In genomic region chr2:15766303-15766861, GRCh38 we compare ENCODE assay signal across 1 cellular context.
TF ChIP-seq lines count a peak whose summit lies in the region.

No MANE protein-coding gene starts in this region.

TF ChIP-seq in HepG2, 621 proteins besides CTCF, POLR2A, EP300 and RAD21 (continued from another document and continues in another):
- TF ChIP-seq ZNF646 (CRISPR knock-in tag; IDR thresholded peaks at IDR 0.05), result no peak
- TF ChIP-seq ZNF543 (CRISPR knock-in tag; IDR thresholded peaks at IDR 0.05), result 0 out of 2 replicates have a peak, but pooled peaks have one; percentile 52
- peak; percentile 60; the same call in 1 of the 2 replicates for TF ChIP-seq ZNF552 (CRISPR knock-in tag; IDR thresholded peaks at IDR 0.05; ENCODE audit: borderline replicate concordance)
- TF ChIP-seq MIER2 (CRISPR knock-in tag; IDR thresholded peaks at IDR 0.05), result peak; percentile 71
- TF ChIP-seq ERF (CRISPR knock-in tag; IDR thresholded peaks at IDR 0.05), result peak; percentile 90
- peak; percentile 58; the same call in 1 of the 2 replicates for TF ChIP-seq ZSCAN29 (CRISPR knock-in tag; conservative IDR thresholded peaks at IDR 0.05)
- TF ChIP-seq, protein P1, sequence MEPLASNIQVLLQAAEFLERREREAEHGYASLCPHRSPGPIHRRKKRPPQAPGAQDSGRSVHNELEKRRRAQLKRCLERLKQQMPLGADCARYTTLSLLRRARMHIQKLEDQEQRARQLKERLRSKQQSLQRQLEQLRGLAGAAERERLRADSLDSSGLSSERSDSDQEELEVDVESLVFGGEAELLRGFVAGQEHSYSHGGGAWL (CRISPR knock-in tag; IDR thresholded peaks at IDR 0.05), result no peak
- TF ChIP-seq ZNF883 (CRISPR knock-in tag; IDR thresholded peaks at IDR 0.05; ENCODE audit: not compliant biosample characterization), result peak; percentile 16
- TF ChIP-seq, protein P2, sequence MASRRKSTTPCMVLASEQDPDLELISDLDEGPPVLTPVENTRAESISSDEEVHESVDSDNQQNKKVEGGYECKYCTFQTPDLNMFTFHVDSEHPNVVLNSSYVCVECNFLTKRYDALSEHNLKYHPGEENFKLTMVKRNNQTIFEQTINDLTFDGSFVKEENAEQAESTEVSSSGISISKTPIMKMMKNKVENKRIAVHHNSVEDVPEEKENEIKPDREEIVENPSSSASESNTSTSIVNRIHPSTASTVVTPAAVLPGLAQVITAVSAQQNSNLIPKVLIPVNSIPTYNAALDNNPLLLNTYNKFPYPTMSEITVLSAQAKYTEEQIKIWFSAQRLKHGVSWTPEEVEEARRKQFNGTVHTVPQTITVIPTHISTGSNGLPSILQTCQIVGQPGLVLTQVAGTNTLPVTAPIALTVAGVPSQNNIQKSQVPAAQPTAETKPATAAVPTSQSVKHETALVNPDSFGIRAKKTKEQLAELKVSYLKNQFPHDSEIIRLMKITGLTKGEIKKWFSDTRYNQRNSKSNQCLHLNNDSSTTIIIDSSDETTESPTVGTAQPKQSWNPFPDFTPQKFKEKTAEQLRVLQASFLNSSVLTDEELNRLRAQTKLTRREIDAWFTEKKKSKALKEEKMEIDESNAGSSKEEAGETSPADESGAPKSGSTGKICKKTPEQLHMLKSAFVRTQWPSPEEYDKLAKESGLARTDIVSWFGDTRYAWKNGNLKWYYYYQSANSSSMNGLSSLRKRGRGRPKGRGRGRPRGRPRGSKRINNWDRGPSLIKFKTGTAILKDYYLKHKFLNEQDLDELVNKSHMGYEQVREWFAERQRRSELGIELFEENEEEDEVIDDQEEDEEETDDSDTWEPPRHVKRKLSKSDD (CRISPR knock-in tag; IDR thresholded peaks at IDR 0.05; ENCODE audit: low read depth), result no peak
- no peak for TF ChIP-seq SAFB2 (CRISPR knock-in tag; IDR thresholded peaks at IDR 0.05; ENCODE audit: borderline replicate concordance, low read depth)
- TF ChIP-seq ZNF383 (CRISPR knock-in tag; IDR thresholded peaks at IDR 0.05; ENCODE audit: borderline replicate concordance), result 0 out of 2 replicates have a peak, but pooled peaks have one; percentile 16
- TF ChIP-seq ZNF777 (CRISPR knock-in tag; IDR thresholded peaks at IDR 0.05), result no peak
- peak; percentile 61; the same call in 1 of the 2 replicates for TF ChIP-seq JUND (CRISPR knock-in tag; IDR thresholded peaks at IDR 0.05)
- no peak for TF ChIP-seq HNRNPUL1 (IDR thresholded peaks at IDR 0.05; ENCODE audit: low read depth, low read length)
- peak; percentile 88; the same call in 1 of the 2 replicates for TF ChIP-seq ZNF280D (CRISPR knock-in tag; IDR thresholded peaks at IDR 0.05)
- TF ChIP-seq ZBTB21 (CRISPR knock-in tag; IDR thresholded peaks at IDR 0.05), result no peak
- TF ChIP-seq THRA (CRISPR knock-in tag; IDR thresholded peaks at IDR 0.05; ENCODE audit: borderline replicate concordance), result peak; percentile 100
- TF ChIP-seq FOXP1 (IDR thresholded peaks at IDR 0.05), result no peak
- TF ChIP-seq FOXP1 (CRISPR knock-in tag; IDR thresholded peaks at IDR 0.05), result peak; percentile 95
- no peak for TF ChIP-seq ZNF224 (CRISPR knock-in tag; IDR thresholded peaks at IDR 0.05)
- peak; percentile 75; the same call in 1 of the 2 replicates for TF ChIP-seq CREM (IDR thresholded peaks at IDR 0.05)
- TF ChIP-seq CREM (CRISPR knock-in tag; IDR thresholded peaks at IDR 0.05), result no peak
- TF ChIP-seq POGZ (CRISPR knock-in tag; IDR thresholded peaks at IDR 0.05), result peak; percentile 55; the same call in 1 of the 2 replicates
- peak; percentile 89 for TF ChIP-seq ZMYM4 (CRISPR knock-in tag; IDR thresholded peaks at IDR 0.05)
- peak; percentile 91 for TF ChIP-seq CCAR2 (optimal IDR thresholded peaks at IDR 0.05; ENCODE audit: low read depth, low read length)
- TF ChIP-seq TSC22D2 (CRISPR knock-in tag; IDR thresholded peaks at IDR 0.05; ENCODE audit: borderline replicate concordance), result 0 out of 2 replicates have a peak, but pooled peaks have one; percentile 57
- TF ChIP-seq ZNF713 (CRISPR knock-in tag; IDR thresholded peaks at IDR 0.05), result no peak
- TF ChIP-seq SKIL (CRISPR knock-in tag; IDR thresholded peaks at IDR 0.05; ENCODE audit: borderline replicate concordance), result peak; percentile 91
- TF ChIP-seq PAF1 (CRISPR knock-in tag; IDR thresholded peaks at IDR 0.05), result no peak
- TF ChIP-seq ZNF34 (CRISPR knock-in tag; IDR thresholded peaks at IDR 0.05; ENCODE audit: borderline replicate concordance), result no peak
- TF ChIP-seq ZNF276 (CRISPR knock-in tag; IDR thresholded peaks at IDR 0.05; ENCODE audit: low read depth), result no peak
- no peak for TF ChIP-seq ZBTB42 (CRISPR knock-in tag; IDR thresholded peaks at IDR 0.05)
- peak; percentile 85; the same call in 1 of the 2 replicates for TF ChIP-seq NFATC3 (CRISPR knock-in tag; IDR thresholded peaks at IDR 0.05)
- 0 out of 2 replicates have a peak, but pooled peaks have one; percentile 32 for TF ChIP-seq CCDC6 (CRISPR knock-in tag; IDR thresholded peaks at IDR 0.05)
- TF ChIP-seq PTBP1 (IDR thresholded peaks at IDR 0.05; ENCODE audit: low read depth, low read length, poor library complexity, severe bottlenecking), result no peak
- TF ChIP-seq PHF21A (CRISPR knock-in tag; IDR thresholded peaks at IDR 0.05), result peak; percentile 89
- TF ChIP-seq MED8 (CRISPR knock-in tag; IDR thresholded peaks at IDR 0.05; ENCODE audit: insufficient replicate concordance), result peak; percentile 58
- peak; percentile 96; the same call in 1 of the 2 replicates for TF ChIP-seq REPIN1 (CRISPR knock-in tag; IDR thresholded peaks at IDR 0.05; ENCODE audit: borderline replicate concordance, low read depth)
- no peak; the same call in 1 of the 2 replicates for TF ChIP-seq RFXAP (CRISPR knock-in tag; IDR thresholded peaks at IDR 0.05; ENCODE audit: borderline replicate concordance)
- TF ChIP-seq, protein P3, sequence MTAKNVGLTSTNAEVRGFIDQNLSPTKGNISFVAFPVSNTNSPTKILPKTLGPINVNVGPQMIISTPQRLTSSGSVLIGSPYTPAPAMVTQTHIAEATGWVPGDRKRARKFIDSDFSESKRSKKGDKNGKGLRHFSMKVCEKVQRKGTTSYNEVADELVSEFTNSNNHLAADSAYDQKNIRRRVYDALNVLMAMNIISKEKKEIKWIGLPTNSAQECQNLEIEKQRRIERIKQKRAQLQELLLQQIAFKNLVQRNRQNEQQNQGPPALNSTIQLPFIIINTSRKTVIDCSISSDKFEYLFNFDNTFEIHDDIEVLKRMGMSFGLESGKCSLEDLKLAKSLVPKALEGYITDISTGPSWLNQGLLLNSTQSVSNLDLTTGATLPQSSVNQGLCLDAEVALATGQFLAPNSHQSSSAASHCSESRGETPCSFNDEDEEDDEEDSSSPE (CRISPR knock-in tag; IDR thresholded peaks at IDR 0.05), result no peak
- TF ChIP-seq POLR2AphosphoS5 (IDR thresholded peaks at IDR 0.05; ENCODE audit: low read depth, low read length), result no peak
- no peak for TF ChIP-seq ELF4 (CRISPR knock-in tag; IDR thresholded peaks at IDR 0.05; ENCODE audit: borderline replicate concordance)
- no peak for TF ChIP-seq ZNF761 (CRISPR knock-in tag; conservative IDR thresholded peaks at IDR 0.05)
- TF ChIP-seq KDM6A (CRISPR knock-in tag; IDR thresholded peaks at IDR 0.05; ENCODE audit: low read depth), result 0 out of 2 replicates have a peak, but pooled peaks have one; percentile 21
- TF ChIP-seq BRD4 (CRISPR knock-in tag; IDR thresholded peaks at IDR 0.05), result no peak
- TF ChIP-seq ETV6 (CRISPR knock-in tag; conservative IDR thresholded peaks at IDR 0.05), result peak; percentile 86; the same call in 1 of the 2 replicates
